3 cellular contexts compared by ENCODE assay signal in genomic region chr14:68685419-68686211, GRCh38.
TF ChIP-seq lines count a peak whose summit lies in the region.

No MANE protein-coding gene starts in this region.

TF ChIP-seq in A549, 52 proteins besides CTCF, POLR2A, EP300 and RAD21 (continued from another document):
- TF ChIP-seq PHF8 (IDR thresholded peaks at IDR 0.05; ENCODE audit: borderline replicate concordance, low read depth), result no peak
- TF ChIP-seq JUNB (IDR thresholded peaks at IDR 0.05), result peak; percentile 33; the same call in 1 of the 2 replicates
- TF ChIP-seq FOSL2 (IDR thresholded peaks at IDR 0.05), result no peak
- peak; percentile 43 for TF ChIP-seq FOSL2 (CRISPR knock-in tag; IDR thresholded peaks at IDR 0.05)
- TF ChIP-seq KDM5A (IDR thresholded peaks at IDR 0.05), result no peak
- no peak for TF ChIP-seq E2F6 (IDR thresholded peaks at IDR 0.05; ENCODE audit: borderline replicate concordance, low read depth)
- TF ChIP-seq FOXS1 (CRISPR knock-in tag; IDR thresholded peaks at IDR 0.05), result no peak
- no peak for TF ChIP-seq HOXB13 (CRISPR knock-in tag; IDR thresholded peaks at IDR 0.05; ENCODE audit: low read depth)
- TF ChIP-seq TP53 (CRISPR knock-in tag; IDR thresholded peaks at IDR 0.05), result no peak
- TF ChIP-seq MAFK (IDR thresholded peaks at IDR 0.05; ENCODE audit: partially characterized antibody), result peak; percentile 89
- TF ChIP-seq CEBPB (IDR thresholded peaks at IDR 0.05), result no peak
- TF ChIP-seq ATOH8 (CRISPR knock-in tag; IDR thresholded peaks at IDR 0.05; ENCODE audit: low read depth), result no peak
- TF ChIP-seq CHD2 (IDR thresholded peaks at IDR 0.05; ENCODE audit: low read length, partially characterized antibody), result no peak
- no peak for TF ChIP-seq MAX (IDR thresholded peaks at IDR 0.05)
- no peak for TF ChIP-seq ESRRA (IDR thresholded peaks at IDR 0.05; ENCODE audit: borderline replicate concordance, low read length)
- TF ChIP-seq ZFP36 (IDR thresholded peaks at IDR 0.05; ENCODE audit: borderline replicate concordance, partially characterized antibody), result no peak
- no peak for TF ChIP-seq NFE2L2 (conservative IDR thresholded peaks at IDR 0.05; ENCODE audit: low read length)
- no peak for TF ChIP-seq POLR2AphosphoS2 (conservative IDR thresholded peaks at IDR 0.05; ENCODE audit: low read length)
- no peak for TF ChIP-seq RNF2 (IDR thresholded peaks at IDR 0.05; ENCODE audit: borderline replicate concordance, low read depth)
TF ChIP-seq in A549: peak in this region for 4.

TF ChIP-seq in GM12878, 131 proteins besides CTCF, POLR2A, EP300 and RAD21 (continued from another document and continues in another):
- TF ChIP-seq, protein P1, sequence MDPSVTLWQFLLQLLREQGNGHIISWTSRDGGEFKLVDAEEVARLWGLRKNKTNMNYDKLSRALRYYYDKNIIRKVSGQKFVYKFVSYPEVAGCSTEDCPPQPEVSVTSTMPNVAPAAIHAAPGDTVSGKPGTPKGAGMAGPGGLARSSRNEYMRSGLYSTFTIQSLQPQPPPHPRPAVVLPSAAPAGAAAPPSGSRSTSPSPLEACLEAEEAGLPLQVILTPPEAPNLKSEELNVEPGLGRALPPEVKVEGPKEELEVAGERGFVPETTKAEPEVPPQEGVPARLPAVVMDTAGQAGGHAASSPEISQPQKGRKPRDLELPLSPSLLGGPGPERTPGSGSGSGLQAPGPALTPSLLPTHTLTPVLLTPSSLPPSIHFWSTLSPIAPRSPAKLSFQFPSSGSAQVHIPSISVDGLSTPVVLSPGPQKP (IDR thresholded peaks at IDR 0.05; ENCODE audit: low read depth, low read length), result peak; percentile 40; the same call in 1 of the 2 replicates
- TF ChIP-seq FOXM1 (IDR thresholded peaks at IDR 0.05; ENCODE audit: low read depth, low read length) (peak; percentile 90), MLLT1 (IDR thresholded peaks at IDR 0.05) (peak; percentile 82), FOS (IDR thresholded peaks at IDR 0.05; ENCODE audit: borderline replicate concordance, extremely low read depth, insufficient read length) (no peak), ASH2L (IDR thresholded peaks at IDR 0.05; ENCODE audit: borderline replicate concordance, low read depth) (0 out of 2 replicates have a peak, but pooled peaks have one; percentile 56), EGR1 (IDR thresholded peaks at IDR 0.05; ENCODE audit: borderline replicate concordance in 1 of 2, low read depth in 2 of 2, low read length in 2 of 2) (peak in 1 of 2 experiments; percentile 82; a peak in 1 of 3 replicates), RBBP5 (conservative IDR thresholded peaks at IDR 0.05) (no peak), RELB (IDR thresholded peaks at IDR 0.05; ENCODE audit: low read depth) (peak; percentile 73), ZZZ3 (IDR thresholded peaks at IDR 0.05; ENCODE audit: control insufficient read depth, insufficient read length, low read depth) (no peak), KDM1A (IDR thresholded peaks at IDR 0.05; ENCODE audit: borderline replicate concordance) (no peak), GATAD2B (conservative IDR thresholded peaks at IDR 0.05; ENCODE audit: low read depth) (0 out of 2 replicates have a peak, but pooled peaks have one; percentile 43), DPF2 (IDR thresholded peaks at IDR 0.05) (peak; percentile 83), IRF4 (IDR thresholded peaks at IDR 0.05; ENCODE audit: low read depth, low read length) (peak; percentile 94), MXI1 (IDR thresholded peaks at IDR 0.05; ENCODE audit: low read depth, low read length) (peak; percentile 34; the same call in 1 of the 2 replicates), TCF7 (IDR thresholded peaks at IDR 0.05; ENCODE audit: borderline replicate concordance) (peak; percentile 97), IKZF1 (conservative IDR thresholded peaks at IDR 0.05) (peak; percentile 84), BCL11A (IDR thresholded peaks at IDR 0.05; ENCODE audit: low read depth, low read length) (peak; percentile 76), IKZF2 (IDR thresholded peaks at IDR 0.05) (peak; percentile 94 to 95), NFIC (IDR thresholded peaks at IDR 0.05; ENCODE audit: low read depth, low read length) (peak; percentile 97), SPI1 (IDR thresholded peaks at IDR 0.05; ENCODE audit: borderline replicate concordance, insufficient read depth, low read depth, low read length) (peak; percentile 84), MEF2A (IDR thresholded peaks at IDR 0.05; ENCODE audit: insufficient read depth, low read depth, low read length) (peak; percentile 80)
- TF ChIP-seq, protein P2, sequence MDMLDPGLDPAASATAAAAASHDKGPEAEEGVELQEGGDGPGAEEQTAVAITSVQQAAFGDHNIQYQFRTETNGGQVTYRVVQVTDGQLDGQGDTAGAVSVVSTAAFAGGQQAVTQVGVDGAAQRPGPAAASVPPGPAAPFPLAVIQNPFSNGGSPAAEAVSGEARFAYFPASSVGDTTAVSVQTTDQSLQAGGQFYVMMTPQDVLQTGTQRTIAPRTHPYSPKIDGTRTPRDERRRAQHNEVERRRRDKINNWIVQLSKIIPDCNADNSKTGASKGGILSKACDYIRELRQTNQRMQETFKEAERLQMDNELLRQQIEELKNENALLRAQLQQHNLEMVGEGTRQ (IDR thresholded peaks at IDR 0.05; ENCODE audit: borderline replicate concordance, low read depth, low read length), result peak; percentile 32; the same call in 1 of the 2 replicates
- TF ChIP-seq, protein P3, sequence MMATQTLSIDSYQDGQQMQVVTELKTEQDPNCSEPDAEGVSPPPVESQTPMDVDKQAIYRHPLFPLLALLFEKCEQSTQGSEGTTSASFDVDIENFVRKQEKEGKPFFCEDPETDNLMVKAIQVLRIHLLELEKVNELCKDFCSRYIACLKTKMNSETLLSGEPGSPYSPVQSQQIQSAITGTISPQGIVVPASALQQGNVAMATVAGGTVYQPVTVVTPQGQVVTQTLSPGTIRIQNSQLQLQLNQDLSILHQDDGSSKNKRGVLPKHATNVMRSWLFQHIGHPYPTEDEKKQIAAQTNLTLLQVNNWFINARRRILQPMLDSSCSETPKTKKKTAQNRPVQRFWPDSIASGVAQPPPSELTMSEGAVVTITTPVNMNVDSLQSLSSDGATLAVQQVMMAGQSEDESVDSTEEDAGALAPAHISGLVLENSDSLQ (IDR thresholded peaks at IDR 0.05), result peak; percentile 90

TF ChIP-seq in neural cell, 6 proteins besides CTCF, POLR2A, EP300 and RAD21 (continued from another document):
- no peak for TF ChIP-seq REST (IDR thresholded peaks at IDR 0.05; ENCODE audit: borderline replicate concordance)
- TF ChIP-seq POLR2AphosphoS5 (IDR thresholded peaks at IDR 0.05), result no peak
TF ChIP-seq in neural cell: peak in this region for 0.
